In genomic region chr3:27213450-27213849, GRCh38 we compare ENCODE assay signal across 1 cellular context.
A peak's percentile ranks its signal among the peaks of the same experiment; 100 is the strongest.
TF ChIP-seq lines count a peak whose summit lies in the region.

No MANE protein-coding gene starts in this region.

TF ChIP-seq in H1, 55 proteins besides CTCF, POLR2A, EP300 and RAD21 (continued from another document):
- TF ChIP-seq CHD7 (IDR thresholded peaks at IDR 0.05; ENCODE audit: insufficient replicate concordance, low read length) (peak; percentile 33), KDM4A (IDR thresholded peaks at IDR 0.05; ENCODE audit: low read depth, low read length, severe bottlenecking) (no peak), ZNF274 (IDR thresholded peaks at IDR 0.05; ENCODE audit: borderline replicate concordance, extremely low read depth, low read length) (no peak), ASH2L (IDR thresholded peaks at IDR 0.05; ENCODE audit: low read length) (peak; percentile 73), NANOG (IDR thresholded peaks at IDR 0.05; ENCODE audit: insufficient read depth, low read depth, low read length, poor library complexity, severe bottlenecking) (peak; percentile 40), SP4 (IDR thresholded peaks at IDR 0.05; ENCODE audit: low read length) (no peak), TAF7 (optimal IDR thresholded peaks at IDR 0.05; ENCODE audit: borderline replicate concordance, low read depth, low read length) (no peak), E2F6 (IDR thresholded peaks at IDR 0.05) (no peak), KDM1A (IDR thresholded peaks at IDR 0.05; ENCODE audit: borderline replicate concordance, low read length) (no peak), RBBP5 (IDR thresholded peaks at IDR 0.05; ENCODE audit: borderline replicate concordance, low read depth, low read length) (0 out of 2 replicates have a peak, but pooled peaks have one; percentile 33), RFX5 (IDR thresholded peaks at IDR 0.05; ENCODE audit: borderline replicate concordance, low read depth, low read length) (no peak), RXRA (IDR thresholded peaks at IDR 0.05; ENCODE audit: insufficient read depth, low read depth, low read length) (no peak), PHF8 (conservative IDR thresholded peaks at IDR 0.05; ENCODE audit: low read depth, low read length) (no peak), BRCA1 (IDR thresholded peaks at IDR 0.05; ENCODE audit: low read depth, low read length) (no peak), SIX5 (IDR thresholded peaks at IDR 0.05; ENCODE audit: low read depth, low read length) (no peak), GTF2F1 (IDR thresholded peaks at IDR 0.05; ENCODE audit: borderline replicate concordance, low read depth, low read length) (no peak), TBP (IDR thresholded peaks at IDR 0.05; ENCODE audit: low read depth, low read length) (no peak), USF2 (IDR thresholded peaks at IDR 0.05; ENCODE audit: low read length) (no peak), EGR1 (IDR thresholded peaks at IDR 0.05; ENCODE audit: borderline replicate concordance, low read depth, low read length) (no peak), SP2 (IDR thresholded peaks at IDR 0.05; ENCODE audit: low read length) (no peak), EZH2 (IDR thresholded peaks at IDR 0.05; ENCODE audit: low read depth, low read length, severe bottlenecking) (no peak), CBX8 (IDR thresholded peaks at IDR 0.05; ENCODE audit: borderline replicate concordance, low read depth, low read length) (no peak), SIN3A (conservative IDR thresholded peaks at IDR 0.05 in 1 of 2, IDR thresholded peaks at IDR 0.05 in 1 of 2; ENCODE audit: low read depth in 1 of 2, low read length in 2 of 2) (no peak), JUN (IDR thresholded peaks at IDR 0.05; ENCODE audit: low read depth, low read length) (no peak), FOSL1 (IDR thresholded peaks at IDR 0.05; ENCODE audit: insufficient read depth, low read depth, low read length) (no peak), SRF (IDR thresholded peaks at IDR 0.05; ENCODE audit: low read depth, low read length) (no peak), POU5F1 (IDR thresholded peaks at IDR 0.05; ENCODE audit: low read depth, low read length) (peak; percentile 67; the same call in 1 of the 2 replicates), TAF1 (IDR thresholded peaks at IDR 0.05; ENCODE audit: low read depth, low read length) (no peak), BACH1 (IDR thresholded peaks at IDR 0.05; ENCODE audit: low read length) (no peak), KDM5A (IDR thresholded peaks at IDR 0.05; ENCODE audit: low read length) (no peak), BCL11A (IDR thresholded peaks at IDR 0.05; ENCODE audit: low read depth in 2 of 2, low read length in 2 of 2) (peak in 1 of 2 experiments; percentile 22), ATF3 (IDR thresholded peaks at IDR 0.05; ENCODE audit: insufficient read depth, low read depth, low read length) (no peak), ATF2 (IDR thresholded peaks at IDR 0.05; ENCODE audit: low read length) (peak; percentile 43; the same call in 1 of the 2 replicates), SP1 (IDR thresholded peaks at IDR 0.05; ENCODE audit: low read depth, low read length) (peak; percentile 85), SUZ12 (IDR thresholded peaks at IDR 0.05; ENCODE audit: low read length) (no peak)
